ENCODE assay signal across 8 cellular contexts in genomic region chr16:49858200-49859129, GRCh38. TPM values are rescaled to one million over a fixed set of nuclear protein-coding genes. Genes with fewer than 3 reads are reported as not detected.
A peak's percentile ranks its signal among the peaks of the same experiment; 100 is the strongest.
DNase-seq lines count a peak whose midpoint lies in the region; ATAC-seq and TF ChIP-seq lines count a peak whose summit lies in the region.

No MANE protein-coding gene starts in this region.

- H3K79me2 ChIP-seq in mesendoderm (ENCODE audit: control insufficient read depth, insufficient read depth, low read length): peaks cover 15% of the 10 kb centered on the region

- no peak overlapping the region for H2BK15ac ChIP-seq in mesendoderm (replicated peaks; ENCODE audit: low read depth)

- peaks cover 1% of the 10 kb centered on the region for H3K79me1 ChIP-seq in mesendoderm (ENCODE audit: low read length)

- H3K9ac ChIP-seq in mesendoderm (ENCODE audit: low read length): peak overlapping the region; percentile 73

- H2BK120ac ChIP-seq in mesendoderm (ENCODE audit: low read depth, low read length): no peak overlapping the region

- H3K56ac ChIP-seq in mesendoderm (ENCODE audit: low read length): peak overlapping the region; percentile 79

- no peak overlapping the region for H2AK5ac ChIP-seq in mesendoderm (ENCODE audit: low read length)

- no peak overlapping the region for H4K5ac ChIP-seq in mesendoderm (ENCODE audit: low read length)

- no peak for TF ChIP-seq CTCF in Peyer's patch (IDR thresholded peaks at IDR 0.05)

- no CpG with 5 or more reads among the region's 90 CpGs for WGBS in mesendoderm (ENCODE audit: extremely low coverage, insufficient coverage, low lambda C conversion rate)

- H3K36me3 ChIP-seq in Peyer's patch (no peaks in the 10 kb centered on the region), mesendoderm (ENCODE audit: control insufficient read depth, insufficient read depth, low read length) (no peaks in the 10 kb centered on the region)

- DNase-seq in DMS 273 treated with DMSO at 0.1 percent for 48 hours (lab: John Stamatoyannopoulos, UW): peak; percentile 61
- peak in 2 of 3 donors; percentile 54 to 63 for DNase-seq in Peyer's patch
- DNase-seq in dermis blood vessel endothelial cell: peak; percentile 59
- DNase-seq in mesendoderm: peak; percentile 53
- DNase-seq in stimulated activated naive CD8-positive, alpha-beta T cell treated with anti-CD3 and anti-CD28 coated beads, Interleukin-15, Interleukin-2, amounts not matched to agents 100 U/mL and 50 U/mL, for 24 hours: peak; percentile 48
- no peak for DNase-seq in LoVo (ENCODE audit: low spot score)
- DNase-seq in epidermal melanocyte (ENCODE audit: insufficient read length, low spot score): no peak

- peak overlapping the region; percentile 87 for H3K4me2 ChIP-seq in mesendoderm (ENCODE audit: low read length)

- H3K4ac ChIP-seq in mesendoderm (ENCODE audit: low read depth, low read length): peak overlapping the region; percentile 49

- H3K4me3 ChIP-seq in Peyer's patch (peak overlapping the region; percentile 24 to 93 (median 78)), mesendoderm (ENCODE audit: low read length) (peak overlapping the region; percentile 28)

- no peak overlapping the region for H2BK5ac ChIP-seq in mesendoderm (ENCODE audit: low read length)

- peak overlapping the region; percentile 67 to 93 (median 76) for H3K27ac ChIP-seq in Peyer's patch
- no peak overlapping the region for H3K27ac ChIP-seq in mesendoderm (ENCODE audit: low read depth, low read length)

- peak; percentile 6 for ATAC-seq in stimulated activated naive CD8-positive, alpha-beta T cell treated with anti-CD3 and anti-CD28 coated beads, Interleukin-15, Interleukin-2, amounts not matched to agents 100 U/mL and 50 U/mL, for 24 hours
- no peak for ATAC-seq in HG02973 (IDR thresholded peaks at IDR 0.05; ENCODE audit: unreplicated experiment)

- TF ChIP-seq POLR2A in Peyer's patch (IDR thresholded peaks at IDR 0.05): no peak

- H3K23ac ChIP-seq in mesendoderm (ENCODE audit: low read length): peak overlapping the region; percentile 45

- H4K8ac ChIP-seq in mesendoderm (ENCODE audit: low read depth, low read length): no peak overlapping the region

- no peaks in the 10 kb centered on the region for H3K9me3 ChIP-seq in Peyer's patch

- H3K27me3 ChIP-seq in Peyer's patch (no peaks in the 10 kb centered on the region), mesendoderm (ENCODE audit: insufficient read depth, low read length, poor library complexity) (no peaks in the 10 kb centered on the region)

- H3K4me1 ChIP-seq in Peyer's patch: peaks cover 0 to 35% (median 7%) of the 10 kb centered on the region in 4 donors
- peaks cover 7% of the 10 kb centered on the region for H3K4me1 ChIP-seq in mesendoderm (ENCODE audit: control insufficient read depth, low read depth, low read length)

- peak overlapping the region; percentile 70 for H3K18ac ChIP-seq in mesendoderm (ENCODE audit: low read length)

RNA-seq across cellular contexts. Expression of gene ZNF423, which starts 2.6 kb away (rescaled TPM):
- total RNA-seq in Peyer's patch: 10 to 100 TPM in 1 of 4 donors, 1 to 10 TPM in 3; 1.4 to 20.6 (median 4.7) TPM
- total RNA-seq in dermis blood vessel endothelial cell: 7.1 and 13.4 TPM in 2 replicates
- 26.3 TPM for polyA plus RNA-seq in mesendoderm (2013, experiment 1 of 2)
- polyA plus RNA-seq in mesendoderm (2013, experiment 2 of 2): 27.6 TPM

Comparison
In these comparisons a context has a peak if more than half of its experiments do, and no peak if none do; other contexts are left out.
1. DNase-seq: peak in DMS 273 treated with DMSO at 0.1 percent for 48 hours (single experiment), Peyer's patch (2 of 3), dermis blood vessel endothelial cell (single experiment), mesendoderm (single experiment) and stimulated activated naive CD8-positive, alpha-beta T cell treated with anti-CD3 and anti-CD28 coated beads, Interleukin-15, Interleukin-2, amounts not matched to agents 100 U/mL and 50 U/mL, for 24 hours (single experiment); none in LoVo (single experiment) and epidermal melanocyte (single experiment).